17 cellular contexts compared by ENCODE assay signal in the genomic region with DNA sequence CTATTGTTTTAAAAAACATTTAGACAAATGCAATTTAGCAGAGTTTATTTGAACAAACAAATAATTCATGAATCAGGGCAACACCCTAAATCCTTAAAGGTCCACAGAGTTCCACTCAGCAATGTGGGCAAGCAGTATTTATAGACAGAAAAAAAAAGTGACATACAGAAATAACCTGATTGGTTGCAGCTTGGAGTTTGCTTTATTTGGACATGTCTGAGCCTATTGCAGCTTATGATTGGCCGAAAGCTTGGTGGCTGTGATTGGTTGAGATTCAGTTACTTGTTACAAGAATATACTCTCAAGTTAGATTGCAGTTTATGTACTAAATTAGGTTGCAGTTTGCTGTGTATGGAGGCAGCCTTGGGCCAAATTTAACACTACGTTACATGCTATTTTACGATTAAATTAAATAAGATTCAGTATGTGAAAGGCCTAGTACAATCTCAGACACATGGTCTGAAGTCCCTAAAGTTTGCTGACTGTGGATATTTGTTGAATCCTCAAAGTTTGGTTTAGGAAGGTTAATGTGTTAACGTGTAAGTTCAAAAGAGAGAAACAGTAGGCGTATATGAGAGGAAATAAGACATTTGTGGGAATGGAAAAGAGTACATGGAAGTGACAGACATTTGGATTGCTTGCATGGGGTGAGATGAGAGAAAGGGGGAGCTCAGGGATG. TPM values are rescaled to one million over a fixed set of nuclear protein-coding genes. Genes with fewer than 3 reads are reported as not detected.
DNase-seq lines count a peak whose midpoint lies in the region; ATAC-seq, FAIRE-seq and TF ChIP-seq lines count a peak whose summit lies in the region.
"Had no signal": no experiment of that assay in that cellular context is flagged by ENCODE, and none has a peak within 500 bp of the region (broad histone marks: within the 10 kb centered on the region; RNA-seq: fewer than 3 reads in every experiment).

No MANE protein-coding gene starts in this region.

- no peak for TF ChIP-seq CTCF in K562 (IDR thresholded peaks at IDR 0.05 in 2 of 3, conservative IDR thresholded peaks at IDR 0.05 in 1 of 3; ENCODE audit: insufficient read depth in 2 of 3, low read depth in 1 of 3, low read length in 3 of 3)

- WGBS in K562 (ENCODE audit: insufficient coverage, low coverage, missing lambda C conversion rate) = 69% methylated on average over 5 of the region's 5 CpGs

- no peak overlapping the region for H3K4me2 ChIP-seq in K562 (ENCODE audit: insufficient read depth, low read length)

- peak; percentile 74 for ATAC-seq in K562
- no peak for ATAC-seq in HG02610 (IDR thresholded peaks at IDR 0.05; ENCODE audit: unreplicated experiment)

- no peaks in the 10 kb centered on the region for H3K9me1 ChIP-seq in K562 (ENCODE audit: control insufficient read depth, insufficient read depth, low read length)

- H3K9me3 ChIP-seq in K562 (replicated peaks; ENCODE audit: control insufficient read depth, insufficient read depth, low read depth, low read length) = no peaks in the 10 kb centered on the region

- H3K9me3 Mint-ChIP-seq in activated CD4-positive, alpha-beta T cell treated with anti-CD3 and anti-CD28 coated beads, Interleukin-2, amount 10 ng/mL, durations not matched to agents 24 days and 14 days = no peaks in the 10 kb centered on the region
- no peaks in the 10 kb centered on the region for H3K9me3 Mint-ChIP-seq in activated CD4-positive, alpha-beta T cell treated with anti-CD3 and anti-CD28 coated beads, Interleukin-2, amount 10 ng/mL, durations not matched to agents 7 days and 5 days
- H3K9me3 Mint-ChIP-seq: CD14-positive monocyte had no signal

- CTCF ChIA-PET in activated CD4-positive, alpha-beta T cell treated with anti-CD3 and anti-CD28 coated beads, Interleukin-2, amount 10 ng/mL, durations not matched to agents 7 days and 5 days (lab: Charles Lee) = interaction anchor here (0.9 kb wide), 1 partner anchor 61 kb away, joined by 4 read pairs; no protein-coding TSS in a partner anchor
- CTCF ChIA-PET in K562 (lab: Yijun Ruan, JAX; ENCODE audit: low intra/inter-chr PET ratio) = no interaction called here

- H3K27ac ChIP-seq in K562 (ENCODE audit: extremely low read depth, low read depth, low read length) = no peak overlapping the region

- no peaks in the 10 kb centered on the region for H3K79me2 ChIP-seq in K562 (ENCODE audit: control insufficient read depth, insufficient read depth, low read length)

- H3K36me3 ChIP-seq in K562 (ENCODE audit: control insufficient read depth, insufficient read depth, low read length) = no peaks in the 10 kb centered on the region

- TF ChIP-seq POLR2A in K562 (conservative IDR thresholded peaks at IDR 0.05) (no peak), GM12891 (IDR thresholded peaks at IDR 0.05; ENCODE audit: low read depth, low read length) (no peak)

- peaks cover 7% of the 10 kb centered on the region for H3K27me3 Mint-ChIP-seq in activated CD4-positive, alpha-beta T cell treated with anti-CD3 and anti-CD28 coated beads, Interleukin-2, amount 10 ng/mL, durations not matched to agents 24 days and 14 days
- peaks cover 7% of the 10 kb centered on the region for H3K27me3 Mint-ChIP-seq in activated CD4-positive, alpha-beta T cell treated with anti-CD3 and anti-CD28 coated beads, Interleukin-2, amount 10 ng/mL, durations not matched to agents 7 days and 5 days

- BruUV-seq in K562 (replicated peaks; lab: Mats Ljungman, UMichigan) = no TSS peak

- H3K9ac ChIP-seq in K562 (ENCODE audit: insufficient read depth in 1 of 2, low read depth in 2 of 2, low read length in 2 of 2) = no peak overlapping the region

- peak; percentile 50 for DNase-seq in activated CD4-positive, alpha-beta T cell treated with anti-CD3 and anti-CD28 coated beads, Interleukin-2, amount 10 ng/mL, durations not matched to agents 24 days and 14 days
- DNase-seq in activated CD4-positive, alpha-beta T cell treated with anti-CD3 and anti-CD28 coated beads, Interleukin-2, amount 10 ng/mL, durations not matched to agents 7 days and 5 days = no peak
- DNase-seq in NAMALWA (ENCODE audit: low spot score) (peak; percentile 28), K562 (ENCODE audit: extremely low read depth in 1 of 4, low spot score in 3 of 4) (peak in 1 of 4 experiments; percentile 32), GM12891 (ENCODE audit: insufficient read length, low spot score) (no peak), G401 (ENCODE audit: low spot score) (no peak)
- no peak for DNase-seq in activated T-cell treated with anti-CD3 and anti-CD28 coated beads, Interleukin-2, amount 50 U/mL, for 48 hours
- DNase-seq: COR-L47, DMS79 treated with DMSO at 0.1 percent for 48 hours, GF-D8, H7, NCI-H1105, NCI-H1694 treated with DMSO at 0.1 percent for 48 hours, NCI-H446, SIG-M5 had no signal

- H4K20me1 ChIP-seq in K562 (replicated peaks; ENCODE audit: control insufficient read depth, insufficient read depth, low read length) = no peaks in the 10 kb centered on the region

- H2AFZ ChIP-seq in K562 (ENCODE audit: low read depth, low read length) = peak overlapping the region; percentile 56

- no peaks in the 10 kb centered on the region for H3K4me1 ChIP-seq in K562 (replicated peaks in 1 of 2; ENCODE audit: control insufficient read depth in 2 of 2, insufficient read depth in 2 of 2, low read length in 2 of 2)

- H3K4me3 Mint-ChIP-seq in activated CD4-positive, alpha-beta T cell treated with anti-CD3 and anti-CD28 coated beads, Interleukin-2, amount 10 ng/mL, durations not matched to agents 24 days and 14 days = no peak overlapping the region
- H3K4me3 Mint-ChIP-seq in activated CD4-positive, alpha-beta T cell treated with anti-CD3 and anti-CD28 coated beads, Interleukin-2, amount 10 ng/mL, durations not matched to agents 7 days and 5 days = no peak overlapping the region
- H3K4me3 Mint-ChIP-seq: CD14-positive monocyte had no signal

- no peak overlapping the region for H3K4me3 ChIP-seq in K562

- intact Hi-C loops in activated CD4-positive, alpha-beta T cell treated with anti-CD3 and anti-CD28 coated beads, Interleukin-2, amount 10 ng/mL, durations not matched to agents 24 days and 14 days (cut with micrococcal nuclease) = no loop called here
- intact Hi-C loops in K562 (cut with micrococcal nuclease) = no loop called here

- in situ Hi-C loops in K562 (cut with MboI) = no loop called here
- in situ Hi-C loops in G401 (cut with HindIII; ENCODE audit: low sequenced_read_pairs) = no loop called here

- FAIRE-seq in K562 (lab: Jason Lieb, UNC) (no peak), GM12891 (lab: Jason Lieb, UNC) (no peak)

- H3K36me3 Mint-ChIP-seq in activated CD4-positive, alpha-beta T cell treated with anti-CD3 and anti-CD28 coated beads, Interleukin-2, amount 10 ng/mL, durations not matched to agents 24 days and 14 days (ENCODE audit: low read depth) = no peaks in the 10 kb centered on the region
- no peaks in the 10 kb centered on the region for H3K36me3 Mint-ChIP-seq in activated CD4-positive, alpha-beta T cell treated with anti-CD3 and anti-CD28 coated beads, Interleukin-2, amount 10 ng/mL, durations not matched to agents 7 days and 5 days (ENCODE audit: low read depth)
- H3K36me3 Mint-ChIP-seq: CD14-positive monocyte had no signal

- no peak overlapping the region for H3K27ac Mint-ChIP-seq in activated CD4-positive, alpha-beta T cell treated with anti-CD3 and anti-CD28 coated beads, Interleukin-2, amount 10 ng/mL, durations not matched to agents 24 days and 14 days
- no peak overlapping the region for H3K27ac Mint-ChIP-seq in activated CD4-positive, alpha-beta T cell treated with anti-CD3 and anti-CD28 coated beads, Interleukin-2, amount 10 ng/mL, durations not matched to agents 7 days and 5 days
- H3K27ac Mint-ChIP-seq: CD14-positive monocyte had no signal

- H3K27me3 ChIP-seq in K562 (ENCODE audit: control insufficient read depth in 2 of 2, insufficient read depth in 2 of 2, low read length in 2 of 2) = no peaks in the 10 kb centered on the region

- POLR2A ChIA-PET in activated CD4-positive, alpha-beta T cell treated with anti-CD3 and anti-CD28 coated beads, Interleukin-2, amount 10 ng/mL, durations not matched to agents 7 days and 5 days (lab: Charles Lee) = no interaction called here
- POLR2A ChIA-PET in K562 (lab: Yijun Ruan, JAX) = interaction anchor here (0.6 to 2.8 kb wide), 5 partner anchors 8 to 62 kb away, joined by 3 to 10 read pairs (median 3); partner anchors contain the start of gene DDX59

- TF ChIP-seq RAD21 in K562 (CRISPR knock-in tag; conservative IDR thresholded peaks at IDR 0.05 in 1 of 2, IDR thresholded peaks at IDR 0.05 in 1 of 2) = no peak

- TF ChIP-seq EP300 in K562 (IDR thresholded peaks at IDR 0.05; ENCODE audit: low read length) = no peak

- peaks cover 5% of the 10 kb centered on the region for H3K4me1 Mint-ChIP-seq in activated CD4-positive, alpha-beta T cell treated with anti-CD3 and anti-CD28 coated beads, Interleukin-2, amount 10 ng/mL, durations not matched to agents 24 days and 14 days
- H3K4me1 Mint-ChIP-seq in activated CD4-positive, alpha-beta T cell treated with anti-CD3 and anti-CD28 coated beads, Interleukin-2, amount 10 ng/mL, durations not matched to agents 7 days and 5 days = peaks cover 2% of the 10 kb centered on the region

TF ChIP-seq in GM12891, 5 proteins besides CTCF, POLR2A, EP300 and RAD21:
- no peak for TF ChIP-seq PAX5 (IDR thresholded peaks at IDR 0.05; ENCODE audit: insufficient read depth, low read length, severe bottlenecking)
TF ChIP-seq in GM12891: peak in this region for 0.

RNA-seq across cellular contexts. Expression of gene CAMSAP2, which starts 6.9 kb away (rescaled TPM):
- total RNA-seq in activated CD4-positive, alpha-beta T cell treated with anti-CD3 and anti-CD28 coated beads, Interleukin-2, amount 10 ng/mL, durations not matched to agents 24 days and 14 days = 1.4 and 2.5 TPM in 2 replicates
- under 1 TPM; 0.81 to 0.82 TPM for total RNA-seq in activated CD4-positive, alpha-beta T cell treated with anti-CD3 and anti-CD28 coated beads, Interleukin-2, amount 10 ng/mL, durations not matched to agents 7 days and 5 days
- 2.9 and 9.1 TPM in 2 replicates for total RNA-seq in K562 (2011; cell fraction: chromatin; rRNA removed; ENCODE audit: low replicate concordance)
- 0.83 and 1.1 TPM in 2 replicates for total RNA-seq in K562 (2011; cell fraction: nucleolus; rRNA removed)
- 1.8 TPM in 2 replicates for total RNA-seq in K562 (2011; cell fraction: nucleoplasm; rRNA removed)
- 2.7 and 2.9 TPM in 2 replicates for total RNA-seq in K562 (2014; rRNA removed)
- total RNA-seq in K562 (2014; rRNA removed; fragmentation: Illumina TruSeq; extraction: Trizol) = 5.8 and 6.9 TPM in 2 replicates
- 7.4 and 7.5 TPM in 2 replicates for total RNA-seq in K562 (2015; rRNA removed; fragmentation: Illumina TruSeq; extraction: Trizol)
- 5.2 and 5.3 TPM in 2 replicates for total RNA-seq in K562 (2021)
- 2.7 and 3.3 TPM in 2 replicates for polyA plus RNA-seq in K562 (2011; rRNA removed)
- polyA plus RNA-seq in K562 (2011; cell fraction: cytosol; rRNA removed) = 0.37 and 1.0 TPM in 2 replicates
- 2.1 and 3.5 TPM in 2 replicates for polyA plus RNA-seq in K562 (2011; cell fraction: nucleus; rRNA removed)
- polyA plus RNA-seq in K562 (2012) = 3.5 and 3.7 TPM in 2 replicates
- polyA plus RNA-seq in K562 (2014; fragmentation: Illumina TruSeq; extraction: Trizol) = 4.8 and 5.9 TPM in 2 replicates
- polyA plus RNA-seq in K562 (2014; fragmentation: Nextera tagmentation; extraction: Ambion mirVana) = 1 to 10 TPM; 1.4 to 1.7 TPM
- 2.5 and 3.3 TPM in 2 replicates for polyA plus RNA-seq in K562 (2014; rRNA removed)
- polyA minus RNA-seq in K562 (2011; rRNA and poly(A)+ RNA removed) = 7.5 and 10.8 TPM in 2 replicates
- 3.2 and 4.0 TPM in 2 replicates for polyA minus RNA-seq in K562 (2011; cell fraction: cytosol; rRNA and poly(A)+ RNA removed)
- polyA minus RNA-seq in K562 (2011; cell fraction: nucleus; rRNA and poly(A)+ RNA removed) = 2.8 and 4.9 TPM in 2 replicates
- polyA plus RNA-seq in GM12891 (2012; ENCODE audit: low read depth, missing spikeins) = 5.7 TPM
- 11.5 and 14.2 TPM in 2 replicates for total RNA-seq in G401 (2014; rRNA removed; shearing (Covaris generic))

Comparison
In these comparisons a context has a peak if more than half of its experiments do, and no peak if none do; other contexts are left out.
1. DNase-seq: peak in activated CD4-positive, alpha-beta T cell treated with anti-CD3 and anti-CD28 coated beads, Interleukin-2, amount 10 ng/mL, durations not matched to agents 24 days and 14 days (single experiment) and NAMALWA (single experiment); none in activated CD4-positive, alpha-beta T cell treated with anti-CD3 and anti-CD28 coated beads, Interleukin-2, amount 10 ng/mL, durations not matched to agents 7 days and 5 days (single experiment), GM12891 (single experiment), G401 (single experiment) and activated T-cell treated with anti-CD3 and anti-CD28 coated beads, Interleukin-2, amount 50 U/mL, for 48 hours (0 of 2).